1 cellular context compared by ENCODE assay signal in the genomic region with DNA sequence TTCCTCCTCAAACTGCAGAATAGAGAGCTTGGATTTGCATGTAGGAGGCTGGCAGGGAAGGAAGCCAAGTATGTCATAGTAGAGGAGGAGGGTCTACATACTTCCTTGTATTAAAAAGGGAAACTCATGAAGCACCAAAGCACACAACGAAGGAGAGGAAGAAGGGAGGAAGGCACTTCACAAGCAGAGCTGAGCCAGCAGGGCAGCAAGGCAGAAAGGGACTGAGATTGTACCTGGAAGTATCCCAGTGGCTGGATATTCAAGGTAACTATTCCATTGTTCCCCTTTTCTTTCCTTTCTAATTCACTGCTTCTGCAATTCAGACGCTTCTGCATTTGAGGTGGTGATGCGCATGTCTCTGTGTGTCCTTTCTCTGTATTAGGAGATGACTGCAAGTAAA.
TF ChIP-seq lines count a peak whose summit lies in the region.

No MANE protein-coding gene starts in this region.

TF ChIP-seq in H1, 55 proteins besides CTCF, POLR2A, EP300 and RAD21 (continued from another document):
- TF ChIP-seq, protein P1, sequence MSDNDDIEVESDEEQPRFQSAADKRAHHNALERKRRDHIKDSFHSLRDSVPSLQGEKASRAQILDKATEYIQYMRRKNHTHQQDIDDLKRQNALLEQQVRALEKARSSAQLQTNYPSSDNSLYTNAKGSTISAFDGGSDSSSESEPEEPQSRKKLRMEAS (IDR thresholded peaks at IDR 0.05): no peak
- no peak for TF ChIP-seq SP1 (IDR thresholded peaks at IDR 0.05; ENCODE audit: low read depth, low read length)
- TF ChIP-seq RNF2 (IDR thresholded peaks at IDR 0.05; ENCODE audit: borderline replicate concordance, low read depth, low read length, missing control alignments, poor library complexity, severe bottlenecking): no peak
- no peak for TF ChIP-seq TAF7 (optimal IDR thresholded peaks at IDR 0.05; ENCODE audit: borderline replicate concordance, low read depth, low read length)
- no peak for TF ChIP-seq RBBP5 (IDR thresholded peaks at IDR 0.05; ENCODE audit: borderline replicate concordance, low read depth, low read length)
- TF ChIP-seq CBX5 (IDR thresholded peaks at IDR 0.05; ENCODE audit: low read depth, low read length): no peak
- no peak for TF ChIP-seq HDAC6 (IDR thresholded peaks at IDR 0.05; ENCODE audit: low read depth, low read length)
- no peak for TF ChIP-seq BACH1 (IDR thresholded peaks at IDR 0.05; ENCODE audit: low read length)
- TF ChIP-seq SIX5 (IDR thresholded peaks at IDR 0.05; ENCODE audit: low read depth, low read length): no peak
- TF ChIP-seq SP2 (IDR thresholded peaks at IDR 0.05; ENCODE audit: low read length): no peak
- no peak for TF ChIP-seq SAP30 (IDR thresholded peaks at IDR 0.05; ENCODE audit: insufficient read depth, insufficient replicate concordance, low read length)
- TF ChIP-seq E2F6 (IDR thresholded peaks at IDR 0.05): no peak
- TF ChIP-seq, protein P2, sequence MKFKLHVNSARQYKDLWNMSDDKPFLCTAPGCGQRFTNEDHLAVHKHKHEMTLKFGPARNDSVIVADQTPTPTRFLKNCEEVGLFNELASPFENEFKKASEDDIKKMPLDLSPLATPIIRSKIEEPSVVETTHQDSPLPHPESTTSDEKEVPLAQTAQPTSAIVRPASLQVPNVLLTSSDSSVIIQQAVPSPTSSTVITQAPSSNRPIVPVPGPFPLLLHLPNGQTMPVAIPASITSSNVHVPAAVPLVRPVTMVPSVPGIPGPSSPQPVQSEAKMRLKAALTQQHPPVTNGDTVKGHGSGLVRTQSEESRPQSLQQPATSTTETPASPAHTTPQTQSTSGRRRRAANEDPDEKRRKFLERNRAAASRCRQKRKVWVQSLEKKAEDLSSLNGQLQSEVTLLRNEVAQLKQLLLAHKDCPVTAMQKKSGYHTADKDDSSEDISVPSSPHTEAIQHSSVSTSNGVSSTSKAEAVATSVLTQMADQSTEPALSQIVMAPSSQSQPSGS (IDR thresholded peaks at IDR 0.05; ENCODE audit: low read length): no peak
- TF ChIP-seq POLR2AphosphoS5 (IDR thresholded peaks at IDR 0.05; ENCODE audit: low read depth, low read length): no peak
- no peak for TF ChIP-seq YY1 (IDR thresholded peaks at IDR 0.05; ENCODE audit: low read depth, low read length)
